In genomic region chr9:90801507-90802289, GRCh38 we compare ENCODE assay signal across 8 cellular contexts. TPM values are rescaled to one million over a fixed set of nuclear protein-coding genes. Genes with fewer than 3 reads are reported as not detected.
DNase-seq lines count a peak whose midpoint lies in the region; ATAC-seq and TF ChIP-seq lines count a peak whose summit lies in the region.

TSS of gene SYK (plus strand) at chr9:90801819. CDS start at chr9:90843899, 42,080 bp downstream.

- peaks cover 11% of the 10 kb centered on the region for H3K36me3 Mint-ChIP-seq in Calu3 (ENCODE audit: insufficient read depth, unreplicated experiment)
- H3K36me3 Mint-ChIP-seq in glutamatergic neuron (ENCODE audit: unreplicated experiment), result no peaks in the 10 kb centered on the region

- H3K9me3 ChIP-seq in HUES48 (ENCODE audit: control insufficient read depth, insufficient read depth, low read length) (no peaks in the 10 kb centered on the region), SU-DHL-6 (ENCODE audit: insufficient read depth, low read length) (no peaks in the 10 kb centered on the region), parathyroid adenoma (ENCODE audit: control insufficient read depth, low read length) (no peaks in the 10 kb centered on the region)

- peak within 1 kb of the TSS; percentile 97 for H3K4me3 Mint-ChIP-seq in Calu3 (ENCODE audit: low read depth, unreplicated experiment)
- peak within 1 kb of the TSS; percentile 90 for H3K4me3 Mint-ChIP-seq in glutamatergic neuron (ENCODE audit: unreplicated experiment)

- peak; percentile 58 for DNase-seq in Calu3
- DNase-seq in glutamatergic neuron, result peak; percentile 43
- DNase-seq in superior temporal gyrus (ENCODE audit: extremely low spot score), result no peak
- DNase-seq in GM10266 (ENCODE audit: extremely low spot score), result no peak

- H3K27ac Mint-ChIP-seq in Calu3 (ENCODE audit: unreplicated experiment), result peak within 1 kb of the TSS; percentile 93
- no peak within 1 kb of the TSS for H3K27ac Mint-ChIP-seq in glutamatergic neuron (ENCODE audit: unreplicated experiment)

- peak; percentile 36 for ATAC-seq in GM19351 (IDR thresholded peaks at IDR 0.05; ENCODE audit: unreplicated experiment)

- H3K9me3 Mint-ChIP-seq in Calu3 (ENCODE audit: low read depth, unreplicated experiment) (no peaks in the 10 kb centered on the region), glutamatergic neuron (ENCODE audit: unreplicated experiment) (peaks cover 8% of the 10 kb centered on the region)

- H3K27me3 ChIP-seq in HUES48 (ENCODE audit: control insufficient read depth, insufficient read depth, low read length), result peaks cover 42% of the 10 kb centered on the region
- no peaks in the 10 kb centered on the region for H3K27me3 ChIP-seq in SU-DHL-6 (ENCODE audit: low read length)
- H3K27me3 ChIP-seq in parathyroid adenoma (ENCODE audit: control insufficient read depth, insufficient read depth, low read length), result no peaks in the 10 kb centered on the region

- H3K27ac ChIP-seq in HUES48 (ENCODE audit: low read depth, low read length) (no peak within 1 kb of the TSS), SU-DHL-6 (ENCODE audit: low read depth, low read length) (peak within 1 kb of the TSS; percentile 91), parathyroid adenoma (peak within 1 kb of the TSS; percentile 94)

- H3K4me1 Mint-ChIP-seq in Calu3 (ENCODE audit: low read depth, unreplicated experiment), result peaks cover 20% of the 10 kb centered on the region
- peaks cover 42% of the 10 kb centered on the region for H3K4me1 Mint-ChIP-seq in glutamatergic neuron (ENCODE audit: low read depth, unreplicated experiment)

- peak within 1 kb of the TSS; percentile 77 for H3K4me2 ChIP-seq in SU-DHL-6 (ENCODE audit: low read depth, low read length, poor library complexity, severe bottlenecking)
- H3K4me2 ChIP-seq in parathyroid adenoma (ENCODE audit: low read length), result peak within 1 kb of the TSS; percentile 81

- intact Hi-C loops in Calu3 (cut with micrococcal nuclease; ENCODE audit: unreplicated experiment), result no loop called here

- H3K4me1 ChIP-seq in HUES48 (ENCODE audit: control insufficient read depth, insufficient read depth, low read length) (peaks cover 10% of the 10 kb centered on the region; the same call in 1 of the 2 replicates), parathyroid adenoma (peaks cover 5% of the 10 kb centered on the region)

- H2AFZ ChIP-seq in SU-DHL-6 (ENCODE audit: low read depth, low read length, severe bottlenecking), result peak within 1 kb of the TSS; percentile 75
- H2AFZ ChIP-seq in parathyroid adenoma, result peak within 1 kb of the TSS; percentile 64

- no peaks in the 10 kb centered on the region for H3K9me2 ChIP-seq in SU-DHL-6 (replicated peaks; ENCODE audit: insufficient read depth, low read length)

- H3K27me3 Mint-ChIP-seq in Calu3 (ENCODE audit: unreplicated experiment), result no peaks in the 10 kb centered on the region
- H3K27me3 Mint-ChIP-seq in glutamatergic neuron (ENCODE audit: unreplicated experiment), result peaks cover 12% of the 10 kb centered on the region

- peaks cover 41% of the 10 kb centered on the region for H3F3A ChIP-seq in SU-DHL-6 (ENCODE audit: insufficient read depth)

- no peak for TF ChIP-seq CTCF in Calu3 (IDR thresholded peaks at IDR 0.05; ENCODE audit: unreplicated experiment)
- TF ChIP-seq CTCF in SU-DHL-6 (IDR thresholded peaks at IDR 0.05; ENCODE audit: insufficient read depth, low read length, poor library complexity, severe bottlenecking), result no peak
- no peak for TF ChIP-seq CTCF in glutamatergic neuron (IDR thresholded peaks at IDR 0.05; ENCODE audit: partially characterized antibody, unreplicated experiment)
- no peak for TF ChIP-seq CTCF in parathyroid adenoma (IDR thresholded peaks at IDR 0.05)
- no peak for TF ChIP-seq CTCF in GM10266 (IDR thresholded peaks at IDR 0.05; ENCODE audit: control insufficient read depth, insufficient read depth, low read depth, missing control alignments)

- no TSS peak for BruUV-seq in Calu3 (replicated peaks; lab: Mats Ljungman, UMichigan)

- H3K9ac ChIP-seq in HUES48 (ENCODE audit: low read depth, low read length) (peak within 1 kb of the TSS; percentile 43; the same call in 1 of the 2 replicates), SU-DHL-6 (ENCODE audit: low read length) (peak within 1 kb of the TSS; percentile 90), parathyroid adenoma (peak within 1 kb of the TSS; percentile 56)

- H3K36me3 ChIP-seq in HUES48 (ENCODE audit: control insufficient read depth, insufficient read depth, low read length), result no peaks in the 10 kb centered on the region
- no peaks in the 10 kb centered on the region for H3K36me3 ChIP-seq in SU-DHL-6 (ENCODE audit: low read length)
- H3K36me3 ChIP-seq in parathyroid adenoma (ENCODE audit: control insufficient read depth, insufficient read depth, low read length), result no peaks in the 10 kb centered on the region

- H3K79me2 ChIP-seq in SU-DHL-6 (ENCODE audit: insufficient read depth, low read length) (peaks cover 41% of the 10 kb centered on the region), parathyroid adenoma (peaks cover 13% of the 10 kb centered on the region)

- CTCF ChIA-PET in Calu3 (lab: Charles Lee), result no interaction called here

- H3K4me3 ChIP-seq in HUES48 (ENCODE audit: low read depth, low read length) (peak within 1 kb of the TSS; percentile 73), SU-DHL-6 (ENCODE audit: insufficient read depth, low read length, poor library complexity, severe bottlenecking) (peak within 1 kb of the TSS; percentile 90), parathyroid adenoma (ENCODE audit: low read depth, low read length) (peak within 1 kb of the TSS; percentile 92)

- H4K20me1 ChIP-seq in SU-DHL-6 (ENCODE audit: low read depth, low read length), result no peaks in the 10 kb centered on the region

RNA-seq across cellular contexts. Expression of gene SYK, which starts in this region (rescaled TPM):
- total RNA-seq in Calu3 (2022) (14.8 and 16.3 TPM in 2 replicates), glutamatergic neuron (ENCODE audit: unreplicated experiment) (10.7 TPM)

Comparison
In these comparisons a context has a peak if more than half of its experiments do, and no peak if none do; other contexts are left out.
1. DNase-seq: peak in Calu3 (single experiment) and glutamatergic neuron (single experiment); none in superior temporal gyrus (single experiment) and GM10266 (single experiment).
2. Peak in every context shown above with its lines, with median percentiles within 50 percentile points of each other: H3K4me3 ChIP-seq and H3K9ac ChIP-seq.